ENCODE assay signal across 14 cellular contexts in the genomic region with DNA sequence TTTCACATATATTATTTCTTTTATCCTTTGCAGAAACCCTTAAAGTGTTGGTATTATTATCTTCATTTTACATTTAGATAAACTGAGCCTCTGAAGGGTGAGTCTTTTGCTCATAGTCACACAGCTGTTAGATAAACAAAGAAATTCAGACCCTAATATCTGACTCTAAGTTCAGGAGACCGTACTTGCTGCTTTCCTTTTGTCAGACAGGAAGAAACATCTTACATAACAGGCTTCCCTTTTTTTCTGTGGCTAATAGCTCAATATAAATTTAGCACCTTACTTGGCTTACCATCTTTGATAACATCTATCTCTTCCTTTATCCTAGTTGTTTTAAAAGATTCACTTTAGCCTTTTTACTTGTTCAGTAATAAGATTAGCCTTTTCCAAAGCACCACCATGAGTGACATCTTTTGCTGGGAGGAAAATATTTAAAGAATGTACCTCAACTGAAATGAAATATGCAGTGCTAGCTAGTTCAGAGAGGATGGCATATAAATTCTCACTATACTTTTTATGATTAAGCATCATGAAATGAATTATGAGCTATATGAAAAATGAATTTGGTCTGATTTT.
A peak's percentile ranks its signal among the peaks of the same experiment; 100 is the strongest.
DNase-seq lines count a peak whose midpoint lies in the region; ATAC-seq and TF ChIP-seq lines count a peak whose summit lies in the region.
"Had no signal": no experiment of that assay in that cellular context is flagged by ENCODE, and none has a peak within 500 bp of the region (broad histone marks: within the 10 kb centered on the region; RNA-seq: fewer than 3 reads in every experiment).

No MANE protein-coding gene starts in this region.

- dilution Hi-C loops in mammary epithelial cell (cut with HindIII; ENCODE audit: low sequenced_read_pairs), result no loop called here

- H3K27ac ChIP-seq in A673 (ENCODE audit: low read depth, low read length, poor library complexity, severe bottlenecking), result no peak overlapping the region
- no peak overlapping the region for H3K27ac ChIP-seq in mammary epithelial cell (ENCODE audit: insufficient read depth, low read depth, low read length)
- H3K27ac ChIP-seq: SK-N-MC had no signal

- TF ChIP-seq CTCF in A673 (conservative IDR thresholded peaks at IDR 0.05; ENCODE audit: low read depth, low read length) (no peak), mammary epithelial cell (conservative IDR thresholded peaks at IDR 0.05 in 1 of 2, IDR thresholded peaks at IDR 0.05 in 1 of 2; ENCODE audit: extremely low read depth in 1 of 2, insufficient read depth in 1 of 2, low read depth in 1 of 2, low read length in 2 of 2) (no peak)

- no peaks in the 10 kb centered on the region for H3K36me3 ChIP-seq in A673 (ENCODE audit: insufficient read depth, low read length, poor library complexity, severe bottlenecking)
- no peaks in the 10 kb centered on the region for H3K36me3 ChIP-seq in mammary epithelial cell (ENCODE audit: insufficient read depth, low read length)

- H4K20me1 ChIP-seq in mammary epithelial cell (ENCODE audit: insufficient read depth, low read length), result no peaks in the 10 kb centered on the region

- H3K9me3 ChIP-seq in A673 (ENCODE audit: low read depth, low read length, poor library complexity, severe bottlenecking) (no peaks in the 10 kb centered on the region), mammary epithelial cell (replicated peaks; ENCODE audit: insufficient read depth, low read length) (no peaks in the 10 kb centered on the region)

- H3K27me3 ChIP-seq in A673 (replicated peaks; ENCODE audit: insufficient read depth, low read depth, low read length, poor library complexity) (no peaks in the 10 kb centered on the region), mammary epithelial cell (ENCODE audit: insufficient read depth, low read length) (no peaks in the 10 kb centered on the region)

- 100% methylated on average over 1 of the region's 1 CpG for WGBS in mammary epithelial cell (ENCODE audit: low coverage, missing lambda C conversion rate)

- intact Hi-C loops in A673 (cut with micrococcal nuclease; ENCODE audit: unreplicated experiment), result no loop called here
- intact Hi-C loops in mammary epithelial cell (cut with micrococcal nuclease), result no loop called here

- H3K4me2 ChIP-seq in mammary epithelial cell (ENCODE audit: insufficient read depth, low read depth, low read length), result no peak overlapping the region

- H3K4me1 ChIP-seq in A673 (ENCODE audit: insufficient read depth, low read length, poor library complexity, severe bottlenecking), result peaks cover 34% of the 10 kb centered on the region
- no peaks in the 10 kb centered on the region for H3K4me1 ChIP-seq in mammary epithelial cell (ENCODE audit: insufficient read depth, low read length)

- peak; percentile 15 for DNase-seq in A673 (ENCODE audit: low spot score)
- peak; percentile 55 for DNase-seq in HS-27A (ENCODE audit: low read depth)
- DNase-seq in SKM-1 treated with dmso at 0.1 percent for 144 hours (lab: John Stamatoyannopoulos, UW; ENCODE audit: unreplicated experiment), result peak; percentile 34
- DNase-seq in iris pigment epithelial cell (ENCODE audit: low read depth), result peak; percentile 46
- no peak for DNase-seq in mammary epithelial cell
- DNase-seq in stimulated activated CD4-positive, alpha-beta T cell treated with anti-CD3 and anti-CD28 coated beads, Interleukin-4, amount 100 ng/mL, for 4 hours, result no peak
- no peak for DNase-seq in activated gamma-delta T cell treated with Interleukin-2 at 50 U/mL for 16 hours
- DNase-seq: activated CD4-positive, alpha-beta T cell treated with anti-CD3 and anti-CD28 coated beads, Interleukin-2, amount 10 ng/mL, durations not matched to agents 24 days and 14 days; glutamatergic neuron; HCEC 1CT; nucleus accumbens had no signal

- H3K9ac ChIP-seq in mammary epithelial cell (ENCODE audit: insufficient read depth, low read length), result no peak overlapping the region

- ATAC-seq in HG03520 (IDR thresholded peaks at IDR 0.05; ENCODE audit: unreplicated experiment), result no peak
- ATAC-seq: activated T-helper 17 cell treated with anti-CD3 and anti-CD28 coated beads, Interleukin-2, amount 50 U/mL, for 72 hours had no signal

- POLR2A ChIA-PET in A673 (lab: Charles Lee; ENCODE audit: low non-redundant PET), result no interaction called here

- in situ Hi-C loops in mammary epithelial cell (cut with MboI; ENCODE audit: low sequenced_read_pairs in 2 of 2), result no loop called here

- BruUV-seq in A673 (replicated peaks; lab: Mats Ljungman, UMichigan), result no TSS peak
- BruUV-seq in mammary epithelial cell (replicated peaks; lab: Mats Ljungman, UMichigan), result no TSS peak

- H3K79me2 ChIP-seq in mammary epithelial cell (ENCODE audit: insufficient read depth, low read length), result no peaks in the 10 kb centered on the region

- H2AFZ ChIP-seq in mammary epithelial cell (ENCODE audit: low read depth, low read length), result no peak overlapping the region

- H3K4me3 ChIP-seq in A673 (ENCODE audit: low read depth, low read length, poor library complexity, severe bottlenecking) (no peak overlapping the region), mammary epithelial cell (replicated peaks in 1 of 3; ENCODE audit: insufficient read depth in 1 of 3, low read depth in 2 of 3, low read length in 3 of 3) (no peak overlapping the region)
- H3K4me3 ChIP-seq: SK-N-MC had no signal

- CTCF ChIA-PET in A673 (lab: Charles Lee) (no interaction called here), mammary epithelial cell (lab: Charles Lee; ENCODE audit: low non-redundant PET) (no interaction called here)

Comparison
In these comparisons a context has a peak if more than half of its experiments do, and no peak if none do; other contexts are left out.
1. DNase-seq: peak in A673 (single experiment), HS-27A (single experiment), SKM-1 treated with dmso at 0.1 percent for 144 hours (single experiment) and iris pigment epithelial cell (single experiment); none in mammary epithelial cell (single experiment), stimulated activated CD4-positive, alpha-beta T cell treated with anti-CD3 and anti-CD28 coated beads, Interleukin-4, amount 100 ng/mL, for 4 hours (0 of 2) and activated gamma-delta T cell treated with Interleukin-2 at 50 U/mL for 16 hours (single experiment).